ENCODE assay signal across 21 cellular contexts in genomic region chr3:175163686-175164085, GRCh38.
A peak's percentile ranks its signal among the peaks of the same experiment; 100 is the strongest.
DNase-seq lines count a peak whose midpoint lies in the region; ATAC-seq, FAIRE-seq and TF ChIP-seq lines count a peak whose summit lies in the region.
"Had no signal": no experiment of that assay in that cellular context is flagged by ENCODE, and none has a peak within 500 bp of the region (broad histone marks: within the 10 kb centered on the region; RNA-seq: fewer than 3 reads in every experiment).

No MANE protein-coding gene starts in this region.

- no peak for TF ChIP-seq CTCF in astrocyte of the spinal cord (IDR thresholded peaks at IDR 0.05; ENCODE audit: low read depth, low read length)
- TF ChIP-seq CTCF in WERI-Rb-1 (IDR thresholded peaks at IDR 0.05; ENCODE audit: low read depth, low read length), result no peak

- DNase-seq in DMS153 treated with DMSO at 0.1 percent for 48 hours (lab: John Stamatoyannopoulos, UW; ENCODE audit: unreplicated experiment), result peak; percentile 84
- DNase-seq in NCI-H187 (lab: John Stamatoyannopoulos, UW), result peak; percentile 35 to 71
- peak; percentile 87 to 96 for DNase-seq in NCI-H446 (lab: John Stamatoyannopoulos, UW)
- peak; percentile 8 for DNase-seq in astrocyte of the spinal cord (ENCODE audit: low read depth, low spot score)
- no peak for DNase-seq in GM12892 (ENCODE audit: insufficient read length)
- DNase-seq in WERI-Rb-1, result no peak
- DNase-seq in activated naive CD4-positive, alpha-beta T cell treated with anti-CD3 and anti-CD28 coated beads, Interleukin-2, amount 10 ng/mL, durations not matched to agents 7 days and 5 days, result no peak
- DNase-seq: activated CD4-positive, alpha-beta T cell treated with anti-CD3 and anti-CD28 coated beads, Interleukin-2, amount 10 ng/mL, durations not matched to agents 24 days and 14 days; activated CD8-positive, alpha-beta memory T cell treated with anti-CD3 and anti-CD28 coated beads, Interleukin-2, amount 50 U/mL, for 4 hours; activated naive CD4-positive, alpha-beta T cell; CD4-positive, CD25-positive, alpha-beta regulatory T cell; cortex of kidney; foreskin melanocyte; NCI-H524 treated with DMSO at 0.1 percent for 48 hours; Peyer's patch; sigmoid colon; stimulated activated CD4-positive, alpha-beta T cell treated with anti-CD3 and anti-CD28 coated beads, Interleukin-2, amount 100 ng/mL, for 24 hours had no signal

- no peak for FAIRE-seq in GM12892 (lab: Jason Lieb, UNC)
- FAIRE-seq: endothelial cell of umbilical vein had no signal

- no peak overlapping the region for H3K27ac ChIP-seq in WERI-Rb-1
- H3K27ac ChIP-seq: Peyer's patch, sigmoid colon, vagina had no signal

- H3K4me3 ChIP-seq in astrocyte of the spinal cord (ENCODE audit: low read depth, low read length) (no peak overlapping the region), WERI-Rb-1 (ENCODE audit: low read depth, low read length) (no peak overlapping the region)
- H3K4me3 ChIP-seq: Peyer's patch, sigmoid colon, vagina had no signal

- CTCF ChIA-PET in activated naive CD4-positive, alpha-beta T cell treated with anti-CD3 and anti-CD28 coated beads, Interleukin-2, amount 10 ng/mL, durations not matched to agents 7 days and 5 days (lab: Charles Lee), result no interaction called here

- H3K27me3 ChIP-seq in WERI-Rb-1 (ENCODE audit: insufficient read depth, low read depth, severe bottlenecking), result no peaks in the 10 kb centered on the region
- H3K27me3 ChIP-seq: Peyer's patch, sigmoid colon, vagina had no signal

- no peak for ATAC-seq in GM21529 (IDR thresholded peaks at IDR 0.05; ENCODE audit: unreplicated experiment)
- ATAC-seq: left lobe of liver had no signal

- H3K9me3 ChIP-seq in WERI-Rb-1 (ENCODE audit: severe bottlenecking), result no peaks in the 10 kb centered on the region
- H3K9me3 ChIP-seq: Peyer's patch, sigmoid colon, vagina had no signal

- H3K36me3 Mint-ChIP-seq in activated naive CD4-positive, alpha-beta T cell treated with anti-CD3 and anti-CD28 coated beads, Interleukin-2, amount 10 ng/mL, durations not matched to agents 7 days and 5 days, result no peaks in the 10 kb centered on the region
- H3K36me3 Mint-ChIP-seq: CD4-positive, CD25-positive, alpha-beta regulatory T cell had no signal

- no peak overlapping the region for H3K27ac Mint-ChIP-seq in activated naive CD4-positive, alpha-beta T cell treated with anti-CD3 and anti-CD28 coated beads, Interleukin-2, amount 10 ng/mL, durations not matched to agents 7 days and 5 days
- H3K27ac Mint-ChIP-seq: activated CD4-positive, alpha-beta T cell treated with anti-CD3 and anti-CD28 coated beads, Interleukin-2, amount 10 ng/mL, durations not matched to agents 24 days and 14 days; CD4-positive, CD25-positive, alpha-beta regulatory T cell had no signal

- H3K4me1 Mint-ChIP-seq in activated naive CD4-positive, alpha-beta T cell treated with anti-CD3 and anti-CD28 coated beads, Interleukin-2, amount 10 ng/mL, durations not matched to agents 7 days and 5 days, result no peaks in the 10 kb centered on the region
- H3K4me1 Mint-ChIP-seq: activated CD4-positive, alpha-beta T cell treated with anti-CD3 and anti-CD28 coated beads, Interleukin-2, amount 10 ng/mL, durations not matched to agents 24 days and 14 days; CD4-positive, CD25-positive, alpha-beta regulatory T cell had no signal

- TF ChIP-seq POLR2A in GM12892 (IDR thresholded peaks at IDR 0.05; ENCODE audit: low read depth, low read length), result no peak

- in situ Hi-C loops in astrocyte of the spinal cord (cut with HindIII; ENCODE audit: low sequenced_read_pairs), result no loop called here

- no peak overlapping the region for H3K4me3 Mint-ChIP-seq in activated naive CD4-positive, alpha-beta T cell treated with anti-CD3 and anti-CD28 coated beads, Interleukin-2, amount 10 ng/mL, durations not matched to agents 7 days and 5 days
- H3K4me3 Mint-ChIP-seq: activated CD4-positive, alpha-beta T cell treated with anti-CD3 and anti-CD28 coated beads, Interleukin-2, amount 10 ng/mL, durations not matched to agents 24 days and 14 days; CD4-positive, CD25-positive, alpha-beta regulatory T cell had no signal

- H3K36me3 ChIP-seq in WERI-Rb-1, result no peaks in the 10 kb centered on the region
- H3K36me3 ChIP-seq: Peyer's patch, sigmoid colon, vagina had no signal

- H3K9me3 Mint-ChIP-seq in activated naive CD4-positive, alpha-beta T cell treated with anti-CD3 and anti-CD28 coated beads, Interleukin-2, amount 10 ng/mL, durations not matched to agents 7 days and 5 days, result no peaks in the 10 kb centered on the region
- H3K9me3 Mint-ChIP-seq: activated CD4-positive, alpha-beta T cell treated with anti-CD3 and anti-CD28 coated beads, Interleukin-2, amount 10 ng/mL, durations not matched to agents 24 days and 14 days had no signal

- H3K27me3 Mint-ChIP-seq in activated naive CD4-positive, alpha-beta T cell treated with anti-CD3 and anti-CD28 coated beads, Interleukin-2, amount 10 ng/mL, durations not matched to agents 7 days and 5 days, result no peaks in the 10 kb centered on the region
- H3K27me3 Mint-ChIP-seq: activated CD4-positive, alpha-beta T cell treated with anti-CD3 and anti-CD28 coated beads, Interleukin-2, amount 10 ng/mL, durations not matched to agents 24 days and 14 days; CD4-positive, CD25-positive, alpha-beta regulatory T cell had no signal

Comparison
In these comparisons a context has a peak if more than half of its experiments do, and no peak if none do; other contexts are left out.
1. DNase-seq: peak in DMS153 treated with DMSO at 0.1 percent for 48 hours (single experiment), NCI-H187 (2 of 2), NCI-H446 (2 of 2) and astrocyte of the spinal cord (single experiment); none in GM12892 (single experiment), WERI-Rb-1 (single experiment) and activated naive CD4-positive, alpha-beta T cell treated with anti-CD3 and anti-CD28 coated beads, Interleukin-2, amount 10 ng/mL, durations not matched to agents 7 days and 5 days (single experiment).